ENCODE assay signal across 1 cellular context in genomic region chr6:136290406-136291010, GRCh38.
TF ChIP-seq lines count a peak whose summit lies in the region.

No MANE protein-coding gene starts in this region.

TF ChIP-seq in GM12878, 131 proteins besides CTCF, POLR2A, EP300 and RAD21 (continued from another document):
- TF ChIP-seq ZBTB33 (IDR thresholded peaks at IDR 0.05), result no peak
- TF ChIP-seq NFIC (IDR thresholded peaks at IDR 0.05; ENCODE audit: low read depth, low read length), result peak; percentile 14; the same call in 1 of the 2 replicates
- 0 out of 4 replicates have a peak, but pooled peaks of 1 of the 2 experiments have one; percentile 10 for TF ChIP-seq ETV6 (conservative IDR thresholded peaks at IDR 0.05 in 1 of 2, IDR thresholded peaks at IDR 0.05 in 1 of 2; ENCODE audit: borderline replicate concordance in 1 of 2, low read depth in 1 of 2)
- no peak for TF ChIP-seq SUZ12 (IDR thresholded peaks at IDR 0.05; ENCODE audit: unreplicated experiment)
- TF ChIP-seq NR2C2 (IDR thresholded peaks at IDR 0.05; ENCODE audit: borderline replicate concordance, control insufficient read depth, insufficient read length, low read depth), result no peak
- no peak; the same call in 1 of the 2 replicates for TF ChIP-seq MAX (IDR thresholded peaks at IDR 0.05; ENCODE audit: low read depth, low read length)
- TF ChIP-seq BACH1 (IDR thresholded peaks at IDR 0.05; ENCODE audit: borderline replicate concordance), result no peak
- no peak for TF ChIP-seq FOXK2 (IDR thresholded peaks at IDR 0.05)
- TF ChIP-seq, protein P1, sequence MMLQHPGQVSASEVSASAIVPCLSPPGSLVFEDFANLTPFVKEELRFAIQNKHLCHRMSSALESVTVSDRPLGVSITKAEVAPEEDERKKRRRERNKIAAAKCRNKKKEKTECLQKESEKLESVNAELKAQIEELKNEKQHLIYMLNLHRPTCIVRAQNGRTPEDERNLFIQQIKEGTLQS (IDR thresholded peaks at IDR 0.05; ENCODE audit: borderline replicate concordance, extremely low read depth, low read depth, low read length), result no peak
- TF ChIP-seq IRF4 (IDR thresholded peaks at IDR 0.05; ENCODE audit: low read depth, low read length), result peak; percentile 44; the same call in 1 of the 2 replicates
- TF ChIP-seq ZNF207 (IDR thresholded peaks at IDR 0.05; ENCODE audit: borderline replicate concordance), result 0 out of 2 replicates have a peak, but pooled peaks have one; percentile 59
- no peak for TF ChIP-seq KDM1A (IDR thresholded peaks at IDR 0.05; ENCODE audit: borderline replicate concordance)
- no peak for TF ChIP-seq CHD1 (IDR thresholded peaks at IDR 0.05; ENCODE audit: low read depth, low read length)
- TF ChIP-seq GABPA (IDR thresholded peaks at IDR 0.05; ENCODE audit: low read depth), result no peak
- no peak for TF ChIP-seq CHD4 (IDR thresholded peaks at IDR 0.05)
- TF ChIP-seq PML (IDR thresholded peaks at IDR 0.05; ENCODE audit: low read length), result no peak; the same call in 1 of the 2 replicates
- TF ChIP-seq ZBED1 (IDR thresholded peaks at IDR 0.05; ENCODE audit: borderline replicate concordance), result no peak
- TF ChIP-seq NR2F1 (conservative IDR thresholded peaks at IDR 0.05), result no peak
- TF ChIP-seq NBN (IDR thresholded peaks at IDR 0.05), result no peak
- no peak for TF ChIP-seq IKZF2 (IDR thresholded peaks at IDR 0.05)
- TF ChIP-seq, protein P2, sequence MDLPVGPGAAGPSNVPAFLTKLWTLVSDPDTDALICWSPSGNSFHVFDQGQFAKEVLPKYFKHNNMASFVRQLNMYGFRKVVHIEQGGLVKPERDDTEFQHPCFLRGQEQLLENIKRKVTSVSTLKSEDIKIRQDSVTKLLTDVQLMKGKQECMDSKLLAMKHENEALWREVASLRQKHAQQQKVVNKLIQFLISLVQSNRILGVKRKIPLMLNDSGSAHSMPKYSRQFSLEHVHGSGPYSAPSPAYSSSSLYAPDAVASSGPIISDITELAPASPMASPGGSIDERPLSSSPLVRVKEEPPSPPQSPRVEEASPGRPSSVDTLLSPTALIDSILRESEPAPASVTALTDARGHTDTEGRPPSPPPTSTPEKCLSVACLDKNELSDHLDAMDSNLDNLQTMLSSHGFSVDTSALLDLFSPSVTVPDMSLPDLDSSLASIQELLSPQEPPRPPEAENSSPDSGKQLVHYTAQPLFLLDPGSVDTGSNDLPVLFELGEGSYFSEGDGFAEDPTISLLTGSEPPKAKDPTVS (IDR thresholded peaks at IDR 0.05; ENCODE audit: low read depth, low read length), result no peak
- no peak for TF ChIP-seq ZZZ3 (IDR thresholded peaks at IDR 0.05; ENCODE audit: control insufficient read depth, insufficient read length, low read depth)
- TF ChIP-seq, protein P3, sequence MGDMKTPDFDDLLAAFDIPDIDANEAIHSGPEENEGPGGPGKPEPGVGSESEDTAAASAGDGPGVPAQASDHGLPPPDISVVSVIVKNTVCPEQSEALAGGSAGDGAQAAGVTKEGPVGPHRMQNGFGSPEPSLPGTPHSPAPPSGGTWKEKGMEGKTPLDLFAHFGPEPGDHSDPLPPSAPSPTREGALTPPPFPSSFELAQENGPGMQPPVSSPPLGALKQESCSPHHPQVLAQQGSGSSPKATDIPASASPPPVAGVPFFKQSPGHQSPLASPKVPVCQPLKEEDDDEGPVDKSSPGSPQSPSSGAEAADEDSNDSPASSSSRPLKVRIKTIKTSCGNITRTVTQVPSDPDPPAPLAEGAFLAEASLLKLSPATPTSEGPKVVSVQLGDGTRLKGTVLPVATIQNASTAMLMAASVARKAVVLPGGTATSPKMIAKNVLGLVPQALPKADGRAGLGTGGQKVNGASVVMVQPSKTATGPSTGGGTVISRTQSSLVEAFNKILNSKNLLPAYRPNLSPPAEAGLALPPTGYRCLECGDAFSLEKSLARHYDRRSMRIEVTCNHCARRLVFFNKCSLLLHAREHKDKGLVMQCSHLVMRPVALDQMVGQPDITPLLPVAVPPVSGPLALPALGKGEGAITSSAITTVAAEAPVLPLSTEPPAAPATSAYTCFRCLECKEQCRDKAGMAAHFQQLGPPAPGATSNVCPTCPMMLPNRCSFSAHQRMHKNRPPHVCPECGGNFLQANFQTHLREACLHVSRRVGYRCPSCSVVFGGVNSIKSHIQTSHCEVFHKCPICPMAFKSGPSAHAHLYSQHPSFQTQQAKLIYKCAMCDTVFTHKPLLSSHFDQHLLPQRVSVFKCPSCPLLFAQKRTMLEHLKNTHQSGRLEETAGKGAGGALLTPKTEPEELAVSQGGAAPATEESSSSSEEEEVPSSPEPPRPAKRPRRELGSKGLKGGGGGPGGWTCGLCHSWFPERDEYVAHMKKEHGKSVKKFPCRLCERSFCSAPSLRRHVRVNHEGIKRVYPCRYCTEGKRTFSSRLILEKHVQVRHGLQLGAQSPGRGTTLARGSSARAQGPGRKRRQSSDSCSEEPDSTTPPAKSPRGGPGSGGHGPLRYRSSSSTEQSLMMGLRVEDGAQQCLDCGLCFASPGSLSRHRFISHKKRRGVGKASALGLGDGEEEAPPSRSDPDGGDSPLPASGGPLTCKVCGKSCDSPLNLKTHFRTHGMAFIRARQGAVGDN (IDR thresholded peaks at IDR 0.05), result peak; percentile 78
- no peak for TF ChIP-seq ESRRA (IDR thresholded peaks at IDR 0.05; ENCODE audit: low read length)
- no peak for TF ChIP-seq RB1 (IDR thresholded peaks at IDR 0.05; ENCODE audit: borderline replicate concordance)
- TF ChIP-seq RBBP5 (conservative IDR thresholded peaks at IDR 0.05), result no peak
- TF ChIP-seq ZNF592 (IDR thresholded peaks at IDR 0.05), result no peak
- no peak for TF ChIP-seq HDGF (IDR thresholded peaks at IDR 0.05)
- no peak for TF ChIP-seq TCF12 (IDR thresholded peaks at IDR 0.05; ENCODE audit: low read depth, low read length)
